8 cellular contexts compared by ENCODE assay signal in the genomic region with DNA sequence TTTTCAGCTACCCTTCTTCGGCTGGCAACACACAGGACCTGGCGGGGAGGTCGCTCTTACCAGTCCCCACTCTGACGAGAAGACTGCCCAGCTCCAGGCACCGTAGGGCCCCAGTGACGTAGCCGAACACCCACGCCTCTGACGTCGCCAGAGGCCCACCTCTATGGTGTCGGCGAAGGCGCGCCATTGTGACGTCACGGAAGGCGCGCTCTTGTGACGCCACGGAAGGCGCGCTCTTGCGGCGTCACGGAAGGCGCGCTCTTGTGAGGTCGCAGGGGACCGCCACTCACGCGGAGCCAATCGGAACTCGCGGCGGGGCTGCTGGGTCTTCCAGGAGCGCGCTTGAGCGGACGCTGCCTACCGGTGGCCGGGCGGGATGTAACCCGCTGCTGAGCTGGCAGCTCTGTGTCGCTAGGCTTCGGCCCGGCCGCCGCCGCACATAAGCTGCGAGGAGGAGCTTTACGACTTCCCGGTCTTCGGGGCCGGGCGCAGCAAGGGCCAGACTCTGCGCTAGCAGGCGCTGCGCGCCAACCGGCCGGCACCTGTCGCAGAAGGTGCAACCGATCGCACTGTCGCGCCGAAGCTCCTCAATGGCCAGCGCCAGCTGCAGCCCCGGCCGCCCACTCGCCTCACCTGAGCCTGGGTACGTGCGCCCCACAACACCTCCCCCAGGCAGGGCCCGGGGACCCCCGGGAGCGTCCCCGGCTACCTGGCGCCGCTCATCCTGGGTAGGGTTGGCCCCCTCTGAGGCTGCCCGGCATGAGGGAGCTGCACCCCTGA.
A peak's percentile ranks its signal among the peaks of the same experiment; 100 is the strongest.
DNase-seq lines count a peak whose midpoint lies in the region; ATAC-seq and TF ChIP-seq lines count a peak whose summit lies in the region.
"Not testable (repeated sequence)": the region's sequence is repeated elsewhere in the genome, so short reads cannot be mapped to it uniquely, and the experiment has no call there.

No MANE protein-coding gene starts in this region.

- peaks cover 28% of the 10 kb centered on the region for H3K36me3 Mint-ChIP-seq in effector memory CD8-positive, alpha-beta T cell (ENCODE audit: insufficient read depth)
- H3K36me3 Mint-ChIP-seq in memory B cell, result not testable (repeated sequence)

- TF ChIP-seq CTCF in GM20000 (IDR thresholded peaks at IDR 0.05; ENCODE audit: extremely low read depth, missing control alignments), result not testable (repeated sequence)

- not testable (repeated sequence) for H3K9me3 Mint-ChIP-seq in effector memory CD8-positive, alpha-beta T cell; memory B cell

- not testable (repeated sequence) for H3K4me1 Mint-ChIP-seq in effector memory CD8-positive, alpha-beta T cell (ENCODE audit: low read depth in 2 of 2); memory B cell

- DNase-seq in COLO829 (ENCODE audit: low spot score) (peak; percentile 87), GM20000 (ENCODE audit: low spot score) (peak; percentile 87), HS-5 (ENCODE audit: low read depth) (peak; percentile 64), NK-92 (lab: John Stamatoyannopoulos, UW; ENCODE audit: unreplicated experiment) (peak; percentile 74), memory B cell (ENCODE audit: low spot score in 2 of 2) (peak; percentile 83 to 94)
- DNase-seq in activated CD8-positive, alpha-beta memory T cell treated with anti-CD3 and anti-CD28 coated beads for 4 hours (ENCODE audit: low read depth in 2 of 2), result peak; percentile 93 to 96
- DNase-seq in effector memory CD8-positive, alpha-beta T cell, result peak; percentile 92 to 100 (median 96)
- peak; percentile 87 for DNase-seq in stimulated activated CD8-positive, alpha-beta memory T cell treated with anti-CD3 and anti-CD28 coated beads, Interleukin-12 subunit alpha, Interleukin-12 subunit beta, amount 100 ng/mL, for 1 hour (ENCODE audit: low read depth)

- H3K27me3 Mint-ChIP-seq in effector memory CD8-positive, alpha-beta T cell; memory B cell: not testable (repeated sequence)

- peak overlapping the region; percentile 85 to 90 for H3K4me3 Mint-ChIP-seq in effector memory CD8-positive, alpha-beta T cell
- peak overlapping the region; percentile 86 for H3K4me3 Mint-ChIP-seq in memory B cell

- peak; percentile 96 for ATAC-seq in effector memory CD8-positive, alpha-beta T cell (replicated peaks)
- ATAC-seq in memory B cell (ENCODE audit: low read depth), result peak; percentile 95

- H3K27ac Mint-ChIP-seq in effector memory CD8-positive, alpha-beta T cell, result peak overlapping the region; percentile 99 to 100
- peak overlapping the region; percentile 99 for H3K27ac Mint-ChIP-seq in memory B cell

Comparison
In these comparisons a context has a peak if more than half of its experiments do, and no peak if none do; other contexts are left out.
1. Peak in every context shown above with its lines: DNase-seq and ATAC-seq.